ENCODE assay signal across 9 cellular contexts in the genomic region with DNA sequence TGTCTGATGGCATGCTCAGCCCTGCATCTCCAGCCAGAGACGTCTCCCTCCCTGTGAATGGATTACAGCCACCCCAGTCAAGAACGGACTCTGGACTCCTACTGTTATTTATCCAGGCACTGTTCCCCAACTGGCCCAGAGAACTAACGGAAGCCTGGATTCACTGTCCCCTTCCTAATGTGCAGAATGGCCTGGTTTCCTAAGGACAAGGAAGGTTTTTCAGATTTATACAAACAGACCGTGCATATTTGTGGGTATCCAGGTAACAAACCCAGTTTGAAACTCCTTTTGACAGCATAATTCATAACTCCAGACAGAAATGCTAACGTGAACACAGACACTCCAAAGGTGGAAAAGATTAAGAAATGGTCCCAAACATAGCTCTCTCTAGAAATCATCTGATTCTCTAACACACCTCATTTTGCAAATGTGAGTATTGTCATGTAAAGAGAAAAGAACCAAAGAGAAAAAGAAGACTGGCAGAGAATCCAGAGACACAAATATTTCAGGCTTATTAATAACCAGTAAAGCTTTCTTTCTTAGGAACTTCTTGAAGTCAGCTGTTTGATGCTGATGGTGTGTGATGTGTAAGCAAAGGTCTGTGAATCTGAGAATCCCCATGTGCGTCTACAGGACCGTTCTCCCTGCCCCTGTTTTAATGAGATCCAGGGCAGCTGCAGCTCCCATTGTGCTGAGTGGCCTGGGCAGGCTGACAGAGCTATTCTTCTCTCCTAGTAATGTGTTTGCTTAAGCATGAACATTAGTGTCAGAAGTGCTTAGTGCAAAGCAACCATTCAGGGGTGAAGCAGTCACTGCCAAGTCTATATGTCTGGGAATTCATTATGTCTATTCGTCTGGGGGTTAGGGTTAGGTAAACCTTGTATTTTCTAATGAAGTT.
DNase-seq lines count a peak whose midpoint lies in the region; ATAC-seq, FAIRE-seq and TF ChIP-seq lines count a peak whose summit lies in the region.
"Had no signal": no experiment of that assay in that cellular context is flagged by ENCODE, and none has a peak within 500 bp of the region (broad histone marks: within the 10 kb centered on the region; RNA-seq: fewer than 3 reads in every experiment).

No MANE protein-coding gene starts in this region.

- H3K36me3 ChIP-seq in DND-41 (ENCODE audit: insufficient read depth, low read length) (no peaks in the 10 kb centered on the region), endothelial cell of umbilical vein (ENCODE audit: control insufficient read depth in 2 of 2, extremely low read depth in 1 of 2, insufficient read depth in 2 of 2, low read length in 2 of 2) (no peaks in the 10 kb centered on the region), mesendoderm (ENCODE audit: control insufficient read depth, insufficient read depth, low read length) (no peaks in the 10 kb centered on the region)

- dilution Hi-C loops in endothelial cell of umbilical vein (cut with MboI; ENCODE audit: extremely low pct_ligation_motif_present, low sequenced_read_pairs) = no loop called here

- H3K4me1 ChIP-seq in DND-41 (ENCODE audit: insufficient read depth, low read length) = peaks cover 17% of the 10 kb centered on the region
- peaks cover 24% of the 10 kb centered on the region for H3K4me1 ChIP-seq in endothelial cell of umbilical vein (ENCODE audit: control insufficient read depth, extremely low read depth, insufficient read depth, low read length)
- peaks cover 2% of the 10 kb centered on the region for H3K4me1 ChIP-seq in mesendoderm (ENCODE audit: control insufficient read depth, low read depth, low read length)

- no peaks in the 10 kb centered on the region for H3K27me3 ChIP-seq in DND-41 (ENCODE audit: insufficient read depth, low read length, poor library complexity)
- H3K27me3 ChIP-seq in endothelial cell of umbilical vein (ENCODE audit: control insufficient read depth in 2 of 2, insufficient read depth in 2 of 2, low read length in 2 of 2) = no peaks in the 10 kb centered on the region
- H3K27me3 ChIP-seq in mesendoderm (ENCODE audit: insufficient read depth, low read length, poor library complexity) = no peaks in the 10 kb centered on the region

- H3K23ac ChIP-seq in mesendoderm (ENCODE audit: low read length) = no peak overlapping the region

- FAIRE-seq in endothelial cell of umbilical vein (lab: Jason Lieb, UNC) = peak; percentile 75

- BruUV-seq in endothelial cell of umbilical vein (replicated peaks; lab: Mats Ljungman, UMichigan) = no TSS peak

- H4K5ac ChIP-seq in mesendoderm (ENCODE audit: low read length) = no peak overlapping the region

- H3K4me3 Mint-ChIP-seq in activated CD8-positive, alpha-beta memory T cell treated with anti-CD3 and anti-CD28 coated beads, Interleukin-2, amount 10 ng/mL, durations not matched to agents 7 days and 5 days = no peak overlapping the region

- H3K9me3 ChIP-seq in DND-41 (ENCODE audit: insufficient read depth, low read length, severe bottlenecking) (no peaks in the 10 kb centered on the region), endothelial cell of umbilical vein (replicated peaks; ENCODE audit: control insufficient read depth, insufficient read depth, low read length) (no peaks in the 10 kb centered on the region)

- no CpG with 5 or more reads among the region's 8 CpGs for WGBS in mesendoderm (ENCODE audit: extremely low coverage, insufficient coverage, low lambda C conversion rate)

- H3K9ac ChIP-seq in DND-41 (ENCODE audit: low read depth, low read length) (no peak overlapping the region), endothelial cell of umbilical vein (replicated peaks; ENCODE audit: extremely low read depth, insufficient read depth, low read length) (peak overlapping the region; percentile 25), mesendoderm (ENCODE audit: low read length) (no peak overlapping the region)

- H3K4ac ChIP-seq in mesendoderm (ENCODE audit: low read depth, low read length) = no peak overlapping the region

- POLR2A ChIA-PET in endothelial cell of umbilical vein (lab: Charles Lee) = interaction anchor here (0.7 to 1.5 kb wide), 4 partner anchors 45 to 88 kb away, joined by 3 to 6 read pairs (median 4); a partner anchor contains a TSS

- no peak overlapping the region for H2AK5ac ChIP-seq in mesendoderm (ENCODE audit: low read length)

- no peak overlapping the region for H3K27ac Mint-ChIP-seq in activated CD8-positive, alpha-beta memory T cell treated with anti-CD3 and anti-CD28 coated beads, Interleukin-2, amount 10 ng/mL, durations not matched to agents 7 days and 5 days

- no peak overlapping the region for H2BK120ac ChIP-seq in mesendoderm (ENCODE audit: low read depth, low read length)

- CTCF ChIA-PET in endothelial cell of umbilical vein (lab: Charles Lee) = interaction anchor here (0.8 to 2.4 kb wide), 13 partner anchors 10 to 133 kb away, joined by 3 to 11 read pairs (median 6); no protein-coding TSS in a partner anchor
- CTCF ChIA-PET in activated CD8-positive, alpha-beta memory T cell treated with anti-CD3 and anti-CD28 coated beads, Interleukin-2, amount 10 ng/mL, durations not matched to agents 7 days and 5 days (lab: Charles Lee) = interaction anchor here (1.1 kb wide), 1 partner anchor 11 kb away, joined by 3 read pairs; no protein-coding TSS in a partner anchor

- H3K4me2 ChIP-seq in DND-41 (ENCODE audit: insufficient read depth, low read length) (no peak overlapping the region), endothelial cell of umbilical vein (ENCODE audit: insufficient read depth, low read length) (peak overlapping the region; percentile 4), mesendoderm (ENCODE audit: low read length) (no peak overlapping the region)

- H3K4me1 Mint-ChIP-seq in activated CD8-positive, alpha-beta memory T cell treated with anti-CD3 and anti-CD28 coated beads, Interleukin-2, amount 10 ng/mL, durations not matched to agents 7 days and 5 days = peaks cover 11% of the 10 kb centered on the region

- no peaks in the 10 kb centered on the region for H3K9me1 ChIP-seq in endothelial cell of umbilical vein (replicated peaks; ENCODE audit: control insufficient read depth, extremely low read depth, insufficient read depth, low read length)

- no peak overlapping the region for H3K4me3 ChIP-seq in DND-41 (ENCODE audit: low read depth in 1 of 2, low read length in 2 of 2)
- H3K4me3 ChIP-seq in endothelial cell of umbilical vein (replicated peaks in 1 of 3; ENCODE audit: insufficient read depth in 1 of 3, low read depth in 1 of 3, low read length in 3 of 3) = peak overlapping the region in 1 of 3 experiments; percentile 3
- H3K4me3 ChIP-seq in mesendoderm (ENCODE audit: low read length) = no peak overlapping the region

- TF ChIP-seq POLR2A in endothelial cell of umbilical vein (IDR thresholded peaks at IDR 0.05; ENCODE audit: low read depth, low read length) = no peak

- DNase-seq in DND-41 = no peak
- peak; percentile 96 for DNase-seq in NCI-H345 (lab: John Stamatoyannopoulos, UW)
- peak; percentile 87 for DNase-seq in endothelial cell of umbilical vein (ENCODE audit: low read depth, low spot score)
- peak in 40 of 56 donors; percentile 3 to 72 (median 31) for DNase-seq in nucleus accumbens (lab: John Stamatoyannopoulos, UW)
- DNase-seq in mesendoderm = no peak
- DNase-seq in T-helper 2 cell = no peak
- DNase-seq in activated CD8-positive, alpha-beta memory T cell treated with anti-CD3 and anti-CD28 coated beads, Interleukin-2, amount 10 ng/mL, durations not matched to agents 7 days and 5 days = no peak
- DNase-seq in stimulated activated naive CD4-positive, alpha-beta T cell treated with Interleukin-2 at 50 U/mL for 16 hours (lab: John Stamatoyannopoulos, UW) = no peak

- H3K79me2 ChIP-seq in DND-41 (ENCODE audit: insufficient read depth, low read length) = no peaks in the 10 kb centered on the region
- H3K79me2 ChIP-seq in endothelial cell of umbilical vein (ENCODE audit: control insufficient read depth, insufficient read depth, low read length) = no peaks in the 10 kb centered on the region
- H3K79me2 ChIP-seq in mesendoderm (ENCODE audit: control insufficient read depth, insufficient read depth, low read length) = no peaks in the 10 kb centered on the region

- H3K18ac ChIP-seq in mesendoderm (ENCODE audit: low read length) = no peak overlapping the region

- intact Hi-C loops in endothelial cell of umbilical vein (cut with micrococcal nuclease) = loop anchor here (1.0 to 2.0 kb wide), 5 partner anchors 45 to 132 kb away; a partner anchor contains a TSS

- no peaks in the 10 kb centered on the region for H3K79me1 ChIP-seq in mesendoderm (ENCODE audit: low read length)

- peaks cover 6% of the 10 kb centered on the region for H3K9me3 Mint-ChIP-seq in activated CD8-positive, alpha-beta memory T cell treated with anti-CD3 and anti-CD28 coated beads, Interleukin-2, amount 10 ng/mL, durations not matched to agents 7 days and 5 days (ENCODE audit: low read depth)

- H4K20me1 ChIP-seq in DND-41 (ENCODE audit: insufficient read depth, low read length) = no peaks in the 10 kb centered on the region
- no peaks in the 10 kb centered on the region for H4K20me1 ChIP-seq in endothelial cell of umbilical vein (replicated peaks; ENCODE audit: control insufficient read depth, extremely low read depth, insufficient read depth, low read length)

- H3K27ac ChIP-seq in DND-41 (ENCODE audit: low read length) (0 out of 2 replicates have a peak overlapping the region, but pooled peaks have one; percentile 38), endothelial cell of umbilical vein (ENCODE audit: insufficient read depth, low read depth, low read length) (peak overlapping the region; percentile 74), mesendoderm (ENCODE audit: low read depth, low read length) (no peak overlapping the region)
- H3K27ac ChIP-seq: HL-60 had no signal

- no peaks in the 10 kb centered on the region for H3K27me3 Mint-ChIP-seq in activated CD8-positive, alpha-beta memory T cell treated with anti-CD3 and anti-CD28 coated beads, Interleukin-2, amount 10 ng/mL, durations not matched to agents 7 days and 5 days

- H2BK5ac ChIP-seq in mesendoderm (ENCODE audit: low read length) = no peak overlapping the region

- TF ChIP-seq CTCF in DND-41 (IDR thresholded peaks at IDR 0.05; ENCODE audit: borderline replicate concordance, extremely low read depth, low read length, poor library complexity, severe bottlenecking) = no peak
- TF ChIP-seq CTCF in endothelial cell of umbilical vein (IDR thresholded peaks at IDR 0.05; ENCODE audit: extremely low read depth in 1 of 2, insufficient read depth in 1 of 2, low read depth in 1 of 2, low read length in 2 of 2) = no peak

- no peak overlapping the region for H4K8ac ChIP-seq in mesendoderm (ENCODE audit: low read depth, low read length)

- no peak overlapping the region for H3K56ac ChIP-seq in mesendoderm (ENCODE audit: low read length)

- H2AFZ ChIP-seq in DND-41 (ENCODE audit: low read depth, low read length) (0 out of 2 replicates have a peak overlapping the region, but pooled peaks have one; percentile 47), endothelial cell of umbilical vein (ENCODE audit: low read depth, low read length) (peak overlapping the region; percentile 54)

- no peak overlapping the region for H2BK15ac ChIP-seq in mesendoderm (replicated peaks; ENCODE audit: low read depth)

- peaks cover 15% of the 10 kb centered on the region for H3K36me3 Mint-ChIP-seq in activated CD8-positive, alpha-beta memory T cell treated with anti-CD3 and anti-CD28 coated beads, Interleukin-2, amount 10 ng/mL, durations not matched to agents 7 days and 5 days

- no peak for ATAC-seq in DND-41 (ENCODE audit: insufficient read depth, low read depth)
- no peak for ATAC-seq in activated CD8-positive, alpha-beta memory T cell treated with anti-CD3 and anti-CD28 coated beads, Interleukin-2, amount 10 ng/mL, durations not matched to agents 7 days and 5 days

Comparison
In these comparisons a context has a peak if more than half of its experiments do, and no peak if none do; other contexts are left out.
1. DNase-seq: peak in NCI-H345 (single experiment), endothelial cell of umbilical vein (single experiment) and nucleus accumbens (40 of 56); none in DND-41 (single experiment), mesendoderm (single experiment), T-helper 2 cell (0 of 5), activated CD8-positive, alpha-beta memory T cell treated with anti-CD3 and anti-CD28 coated beads, Interleukin-2, amount 10 ng/mL, durations not matched to agents 7 days and 5 days (single experiment) and stimulated activated naive CD4-positive, alpha-beta T cell treated with Interleukin-2 at 50 U/mL for 16 hours (single experiment).